Comparison of ENCODE assay signal across 13 cellular contexts in genomic region chr7:30436046-30436445, GRCh38.
"Had no signal": no experiment of that assay in that cellular context is flagged by ENCODE, and none has a peak within 500 bp of the region (broad histone marks: within the 10 kb centered on the region; RNA-seq: fewer than 3 reads in every experiment).

No MANE protein-coding gene starts in this region.

- DNase-seq: activated CD4-positive, alpha-beta T cell treated with anti-CD3 and anti-CD28 coated beads for 1 hour; activated CD4-positive, alpha-beta T cell treated with anti-CD3 and anti-CD28 coated beads, Interleukin-2, amount 50 U/mL, for 4 hours; activated effector memory CD4-positive, alpha-beta T cell treated with Interleukin-2 at 50 U/mL for 16 hours; activated naive CD4-positive, alpha-beta T cell treated with anti-CD3 and anti-CD28 coated beads, Interleukin-2, amount 50 U/mL, for 16 hours; activated T-cell treated with anti-CD3 and anti-CD28 coated beads, Interleukin-2, amount 50 U/mL, for 4 hours; gastrocnemius medialis; islet precursor cell; left ventricle myocardium inferior; stimulated activated CD4-positive, alpha-beta T cell treated with anti-CD3 and anti-CD28 coated beads, Interleukin-12 subunit alpha, Interleukin-12 subunit beta, amount 100 ng/mL, for 4 hours; stimulated activated CD4-positive, alpha-beta T cell treated with anti-CD3 and anti-CD28 coated beads, Interleukin-2, amount 100 ng/mL, for 24 hours had no signal

- H3K27ac ChIP-seq: gastrocnemius medialis, left ventricle myocardium inferior, pancreas had no signal

- FAIRE-seq: pancreas had no signal

- H3K4me3 ChIP-seq: adrenal gland, gastrocnemius medialis, left ventricle myocardium inferior, pancreas had no signal

- H3K36me3 ChIP-seq: pancreas had no signal

- H3K27me3 ChIP-seq: adrenal gland, gastrocnemius medialis, pancreas had no signal

- H3K4me3 Mint-ChIP-seq: activated T-cell treated with anti-CD3 and anti-CD28 coated beads, Interleukin-2, amount 50 U/mL, for 4 hours; mesothelial cell of epicardium had no signal

- H3K9me3 Mint-ChIP-seq: activated T-cell treated with anti-CD3 and anti-CD28 coated beads, Interleukin-2, amount 50 U/mL, for 4 hours had no signal

- H3K9me3 ChIP-seq: adrenal gland, gastrocnemius medialis, left ventricle myocardium inferior, pancreas had no signal

- H3K27ac Mint-ChIP-seq: mesothelial cell of epicardium had no signal

- H3K4me1 Mint-ChIP-seq: mesothelial cell of epicardium had no signal
